Comparison of ENCODE assay signal across 1 cellular context in the genomic region with DNA sequence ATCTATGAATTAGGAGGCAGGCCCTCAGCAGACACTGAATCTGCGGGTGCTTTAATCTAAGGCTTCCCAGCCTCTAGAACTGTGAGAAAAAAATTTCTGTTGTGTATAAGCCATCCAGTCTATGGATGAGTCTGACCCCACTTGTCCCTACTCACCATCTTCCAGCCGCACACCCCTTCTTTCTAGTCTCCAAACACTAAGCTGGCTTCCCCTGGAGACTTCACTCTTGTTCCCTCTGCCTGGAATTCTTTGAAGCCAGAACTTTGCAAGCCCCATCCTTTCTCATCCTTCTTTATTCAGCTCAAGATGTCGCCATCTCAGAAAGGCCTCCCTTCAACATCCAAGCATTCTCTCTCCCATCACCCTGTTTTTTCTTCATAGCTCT.
TF ChIP-seq lines count a peak whose summit lies in the region.

No MANE protein-coding gene starts in this region.

TF ChIP-seq in GM12878, 131 proteins besides CTCF, POLR2A, EP300 and RAD21:
- 0 out of 2 replicates have a peak, but pooled peaks have one; percentile 10 for TF ChIP-seq DPF2 (IDR thresholded peaks at IDR 0.05)
- TF ChIP-seq NR2C2 (IDR thresholded peaks at IDR 0.05; ENCODE audit: borderline replicate concordance, control insufficient read depth, insufficient read length, low read depth), result no peak
- peak; percentile 25; the same call in 1 of the 2 replicates for TF ChIP-seq HDGF (IDR thresholded peaks at IDR 0.05)
- TF ChIP-seq KAT2A (conservative IDR thresholded peaks at IDR 0.05; ENCODE audit: control insufficient read depth, low read depth, low read length), result no peak
- TF ChIP-seq WRNIP1 (IDR thresholded peaks at IDR 0.05; ENCODE audit: borderline replicate concordance, low read depth, low read length), result no peak
- no peak for TF ChIP-seq TBL1XR1 (IDR thresholded peaks at IDR 0.05; ENCODE audit: low read depth, low read length)
- no peak for TF ChIP-seq IRF5 (IDR thresholded peaks at IDR 0.05; ENCODE audit: borderline replicate concordance)
- no peak for TF ChIP-seq CREM (IDR thresholded peaks at IDR 0.05; ENCODE audit: low read depth)
- TF ChIP-seq BHLHE40 (IDR thresholded peaks at IDR 0.05; ENCODE audit: borderline replicate concordance in 1 of 2, low read depth in 2 of 2, low read length in 1 of 2), result no peak
- no peak for TF ChIP-seq EZH2 (IDR thresholded peaks at IDR 0.05; ENCODE audit: borderline replicate concordance, control insufficient read depth, low read depth, low read length)
- TF ChIP-seq, protein P1, sequence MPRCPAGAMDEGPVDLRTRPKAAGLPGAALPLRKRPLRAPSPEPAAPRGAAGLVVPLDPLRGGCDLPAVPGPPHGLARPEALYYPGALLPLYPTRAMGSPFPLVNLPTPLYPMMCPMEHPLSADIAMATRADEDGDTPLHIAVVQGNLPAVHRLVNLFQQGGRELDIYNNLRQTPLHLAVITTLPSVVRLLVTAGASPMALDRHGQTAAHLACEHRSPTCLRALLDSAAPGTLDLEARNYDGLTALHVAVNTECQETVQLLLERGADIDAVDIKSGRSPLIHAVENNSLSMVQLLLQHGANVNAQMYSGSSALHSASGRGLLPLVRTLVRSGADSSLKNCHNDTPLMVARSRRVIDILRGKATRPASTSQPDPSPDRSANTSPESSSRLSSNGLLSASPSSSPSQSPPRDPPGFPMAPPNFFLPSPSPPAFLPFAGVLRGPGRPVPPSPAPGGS (IDR thresholded peaks at IDR 0.05; ENCODE audit: borderline replicate concordance, insufficient read depth, low read depth, low read length, poor library complexity, severe bottlenecking), result no peak
- TF ChIP-seq ZNF384 (IDR thresholded peaks at IDR 0.05; ENCODE audit: borderline replicate concordance, low read depth, low read length), result no peak
- 0 out of 2 replicates have a peak, but pooled peaks have one; percentile 0 for TF ChIP-seq NBN (IDR thresholded peaks at IDR 0.05)
- 0 out of 2 replicates have a peak, but pooled peaks have one; percentile 16 for TF ChIP-seq ZNF207 (IDR thresholded peaks at IDR 0.05; ENCODE audit: borderline replicate concordance)
- TF ChIP-seq MYB (IDR thresholded peaks at IDR 0.05; ENCODE audit: borderline replicate concordance, low read depth, low read length), result no peak
TF ChIP-seq in GM12878: peak in this region for 4.
